ENCODE assay signal across 2 cellular contexts in the genomic region with DNA sequence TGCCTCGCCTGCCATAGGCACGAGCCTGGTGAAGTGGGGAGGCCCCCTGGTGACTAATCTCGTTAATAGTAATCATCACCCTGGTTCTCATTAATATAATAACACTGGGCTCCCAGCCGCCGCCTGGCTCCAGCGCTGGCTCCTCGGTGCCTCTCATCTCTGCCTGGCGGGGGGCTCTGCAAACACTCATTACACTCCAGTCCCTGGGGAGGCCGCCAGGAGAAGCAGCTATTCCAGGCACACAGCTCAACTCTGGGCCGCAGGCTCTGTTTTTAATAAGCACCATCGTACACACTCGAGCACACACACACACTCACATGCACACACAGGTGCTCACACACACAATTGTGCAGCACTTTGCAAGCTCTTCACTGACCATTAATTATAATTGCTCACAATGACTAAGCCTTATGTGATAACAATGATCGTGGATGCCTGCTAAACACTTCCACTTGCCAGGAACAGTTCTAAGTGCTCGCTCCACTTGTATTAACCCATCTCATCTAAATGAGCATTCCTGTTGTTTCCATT.
TF ChIP-seq lines count a peak whose summit lies in the region.

No MANE protein-coding gene starts in this region.

TF ChIP-seq in GM23338, 12 proteins besides CTCF, POLR2A, EP300 and RAD21 (continued from another document):
- TF ChIP-seq, protein P1, sequence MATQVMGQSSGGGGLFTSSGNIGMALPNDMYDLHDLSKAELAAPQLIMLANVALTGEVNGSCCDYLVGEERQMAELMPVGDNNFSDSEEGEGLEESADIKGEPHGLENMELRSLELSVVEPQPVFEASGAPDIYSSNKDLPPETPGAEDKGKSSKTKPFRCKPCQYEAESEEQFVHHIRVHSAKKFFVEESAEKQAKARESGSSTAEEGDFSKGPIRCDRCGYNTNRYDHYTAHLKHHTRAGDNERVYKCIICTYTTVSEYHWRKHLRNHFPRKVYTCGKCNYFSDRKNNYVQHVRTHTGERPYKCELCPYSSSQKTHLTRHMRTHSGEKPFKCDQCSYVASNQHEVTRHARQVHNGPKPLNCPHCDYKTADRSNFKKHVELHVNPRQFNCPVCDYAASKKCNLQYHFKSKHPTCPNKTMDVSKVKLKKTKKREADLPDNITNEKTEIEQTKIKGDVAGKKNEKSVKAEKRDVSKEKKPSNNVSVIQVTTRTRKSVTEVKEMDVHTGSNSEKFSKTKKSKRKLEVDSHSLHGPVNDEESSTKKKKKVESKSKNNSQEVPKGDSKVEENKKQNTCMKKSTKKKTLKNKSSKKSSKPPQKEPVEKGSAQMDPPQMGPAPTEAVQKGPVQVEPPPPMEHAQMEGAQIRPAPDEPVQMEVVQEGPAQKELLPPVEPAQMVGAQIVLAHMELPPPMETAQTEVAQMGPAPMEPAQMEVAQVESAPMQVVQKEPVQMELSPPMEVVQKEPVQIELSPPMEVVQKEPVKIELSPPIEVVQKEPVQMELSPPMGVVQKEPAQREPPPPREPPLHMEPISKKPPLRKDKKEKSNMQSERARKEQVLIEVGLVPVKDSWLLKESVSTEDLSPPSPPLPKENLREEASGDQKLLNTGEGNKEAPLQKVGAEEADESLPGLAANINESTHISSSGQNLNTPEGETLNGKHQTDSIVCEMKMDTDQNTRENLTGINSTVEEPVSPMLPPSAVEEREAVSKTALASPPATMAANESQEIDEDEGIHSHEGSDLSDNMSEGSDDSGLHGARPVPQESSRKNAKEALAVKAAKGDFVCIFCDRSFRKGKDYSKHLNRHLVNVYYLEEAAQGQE (IDR thresholded peaks at IDR 0.05; ENCODE audit: unreplicated experiment) = no peak
- TF ChIP-seq ZNF331 (CRISPR knock-in tag; IDR thresholded peaks at IDR 0.05; ENCODE audit: low read depth) = no peak
- TF ChIP-seq, protein P2, sequence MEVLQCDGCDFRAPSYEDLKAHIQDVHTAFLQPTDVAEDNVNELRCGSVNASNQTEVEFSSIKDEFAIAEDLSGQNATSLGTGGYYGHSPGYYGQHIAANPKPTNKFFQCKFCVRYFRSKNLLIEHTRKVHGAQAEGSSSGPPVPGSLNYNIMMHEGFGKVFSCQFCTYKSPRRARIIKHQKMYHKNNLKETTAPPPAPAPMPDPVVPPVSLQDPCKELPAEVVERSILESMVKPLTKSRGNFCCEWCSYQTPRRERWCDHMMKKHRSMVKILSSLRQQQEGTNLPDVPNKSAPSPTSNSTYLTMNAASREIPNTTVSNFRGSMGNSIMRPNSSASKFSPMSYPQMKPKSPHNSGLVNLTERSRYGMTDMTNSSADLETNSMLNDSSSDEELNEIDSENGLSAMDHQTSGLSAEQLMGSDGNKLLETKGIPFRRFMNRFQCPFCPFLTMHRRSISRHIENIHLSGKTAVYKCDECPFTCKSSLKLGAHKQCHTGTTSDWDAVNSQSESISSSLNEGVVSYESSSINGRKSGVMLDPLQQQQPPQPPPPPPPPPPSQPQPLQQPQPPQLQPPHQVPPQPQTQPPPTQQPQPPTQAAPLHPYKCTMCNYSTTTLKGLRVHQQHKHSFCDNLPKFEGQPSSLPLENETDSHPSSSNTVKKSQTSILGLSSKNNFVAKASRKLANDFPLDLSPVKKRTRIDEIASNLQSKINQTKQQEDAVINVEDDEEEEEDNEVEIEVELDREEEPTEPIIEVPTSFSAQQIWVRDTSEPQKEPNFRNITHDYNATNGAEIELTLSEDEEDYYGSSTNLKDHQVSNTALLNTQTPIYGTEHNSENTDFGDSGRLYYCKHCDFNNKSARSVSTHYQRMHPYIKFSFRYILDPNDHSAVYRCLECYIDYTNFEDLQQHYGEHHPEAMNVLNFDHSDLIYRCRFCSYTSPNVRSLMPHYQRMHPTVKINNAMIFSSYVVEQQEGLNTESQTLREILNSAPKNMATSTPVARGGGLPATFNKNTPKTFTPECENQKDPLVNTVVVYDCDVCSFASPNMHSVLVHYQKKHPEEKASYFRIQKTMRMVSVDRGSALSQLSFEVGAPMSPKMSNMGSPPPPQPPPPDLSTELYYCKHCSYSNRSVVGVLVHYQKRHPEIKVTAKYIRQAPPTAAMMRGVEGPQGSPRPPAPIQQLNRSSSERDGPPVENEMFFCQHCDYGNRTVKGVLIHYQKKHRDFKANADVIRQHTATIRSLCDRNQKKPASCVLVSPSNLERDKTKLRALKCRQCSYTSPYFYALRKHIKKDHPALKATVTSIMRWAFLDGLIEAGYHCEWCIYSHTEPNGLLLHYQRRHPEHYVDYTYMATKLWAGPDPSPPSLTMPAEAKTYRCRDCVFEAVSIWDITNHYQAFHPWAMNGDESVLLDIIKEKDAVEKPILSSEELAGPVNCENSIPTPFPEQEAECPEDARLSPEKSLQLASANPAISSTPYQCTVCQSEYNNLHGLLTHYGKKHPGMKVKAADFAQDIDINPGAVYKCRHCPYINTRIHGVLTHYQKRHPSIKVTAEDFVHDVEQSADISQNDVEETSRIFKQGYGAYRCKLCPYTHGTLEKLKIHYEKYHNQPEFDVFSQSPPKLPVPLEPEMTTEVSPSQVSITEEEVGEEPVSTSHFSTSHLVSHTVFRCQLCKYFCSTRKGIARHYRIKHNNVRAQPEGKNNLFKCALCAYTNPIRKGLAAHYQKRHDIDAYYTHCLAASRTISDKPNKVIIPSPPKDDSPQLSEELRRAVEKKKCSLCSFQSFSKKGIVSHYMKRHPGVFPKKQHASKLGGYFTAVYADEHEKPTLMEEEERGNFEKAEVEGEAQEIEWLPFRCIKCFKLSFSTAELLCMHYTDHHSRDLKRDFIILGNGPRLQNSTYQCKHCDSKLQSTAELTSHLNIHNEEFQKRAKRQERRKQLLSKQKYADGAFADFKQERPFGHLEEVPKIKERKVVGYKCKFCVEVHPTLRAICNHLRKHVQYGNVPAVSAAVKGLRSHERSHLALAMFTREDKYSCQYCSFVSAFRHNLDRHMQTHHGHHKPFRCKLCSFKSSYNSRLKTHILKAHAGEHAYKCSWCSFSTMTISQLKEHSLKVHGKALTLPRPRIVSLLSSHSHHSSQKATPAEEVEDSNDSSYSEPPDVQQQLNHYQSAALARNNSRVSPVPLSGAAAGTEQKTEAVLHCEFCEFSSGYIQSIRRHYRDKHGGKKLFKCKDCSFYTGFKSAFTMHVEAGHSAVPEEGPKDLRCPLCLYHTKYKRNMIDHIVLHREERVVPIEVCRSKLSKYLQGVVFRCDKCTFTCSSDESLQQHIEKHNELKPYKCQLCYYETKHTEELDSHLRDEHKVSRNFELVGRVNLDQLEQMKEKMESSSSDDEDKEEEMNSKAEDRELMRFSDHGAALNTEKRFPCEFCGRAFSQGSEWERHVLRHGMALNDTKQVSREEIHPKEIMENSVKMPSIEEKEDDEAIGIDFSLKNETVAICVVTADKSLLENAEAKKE (CRISPR knock-in tag; IDR thresholded peaks at IDR 0.05) = no peak
- TF ChIP-seq ZNF114 (CRISPR knock-in tag; IDR thresholded peaks at IDR 0.05) = no peak
- TF ChIP-seq STAT1 (IDR thresholded peaks at IDR 0.05; ENCODE audit: unreplicated experiment) = no peak
- no peak for TF ChIP-seq EZH2phosphoT487 (IDR thresholded peaks at IDR 0.05; ENCODE audit: unreplicated experiment)

TF ChIP-seq in WTC11, 78 proteins besides CTCF, POLR2A, EP300 and RAD21 (continued from another document):
- TF ChIP-seq, protein P3, sequence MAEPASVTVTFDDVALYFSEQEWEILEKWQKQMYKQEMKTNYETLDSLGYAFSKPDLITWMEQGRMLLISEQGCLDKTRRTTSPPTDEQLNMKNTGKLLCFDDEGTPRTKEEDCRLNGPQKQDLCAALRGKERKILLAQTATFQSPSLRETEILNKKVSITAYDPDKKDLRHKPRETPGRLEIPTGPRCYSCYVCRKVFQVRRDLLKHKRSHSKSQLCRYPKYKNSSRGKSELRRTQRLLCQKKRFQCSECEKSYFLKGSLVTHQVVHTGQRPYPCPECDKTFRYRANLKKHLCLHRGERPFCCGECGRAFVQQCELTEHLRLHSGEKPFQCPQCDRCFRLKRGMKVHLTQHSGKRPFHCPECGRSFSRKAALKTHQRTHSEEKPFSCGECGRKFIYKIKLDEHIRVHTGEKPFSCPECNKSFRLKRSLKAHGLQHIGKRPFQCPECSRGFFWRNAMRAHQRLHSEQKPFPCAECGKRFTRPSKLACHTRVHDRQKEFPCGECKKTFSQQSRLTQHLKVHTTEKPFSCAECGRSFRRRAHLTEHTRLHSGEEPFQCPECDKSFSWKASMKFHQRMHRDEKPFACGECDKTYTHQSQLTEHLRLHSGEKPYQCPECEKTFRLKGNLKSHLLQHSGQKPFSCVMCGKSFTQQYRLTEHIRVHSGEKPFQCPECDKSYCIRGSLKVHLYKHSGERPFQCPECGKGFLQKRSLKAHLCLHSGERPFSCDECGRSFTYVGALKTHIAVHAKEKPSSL (CRISPR knock-in tag; conservative IDR thresholded peaks at IDR 0.05) = no peak
- TF ChIP-seq CREB1 (CRISPR knock-in tag; IDR thresholded peaks at IDR 0.05) = no peak
